Comparison of ENCODE assay signal across 8 cellular contexts in genomic region chr5:55533806-55534435, GRCh38. TPM values are rescaled to one million over a fixed set of nuclear protein-coding genes. Genes with fewer than 3 reads are reported as not detected.
DNase-seq lines count a peak whose midpoint lies in the region; TF ChIP-seq lines count a peak whose summit lies in the region.

No MANE protein-coding gene starts in this region.

- H3K9ac ChIP-seq in parathyroid adenoma = no peak overlapping the region

- no peaks in the 10 kb centered on the region for H3K9me3 Mint-ChIP-seq in activated T-cell treated with anti-CD3 and anti-CD28 coated beads, Interleukin-2, amount 50 U/mL, for 24 hours
- H3K9me3 Mint-ChIP-seq in activated T-helper 2 cell treated with anti-CD3 and anti-CD28 coated beads, Interferon-gamma antibody, Interleukin-2, Interleukin-4, amounts not matched to agents 10 μg/mL and 5 μg/mL and 100 μg/mL, durations not matched to agents 14 hours and 24 hours and 36 hours = no peaks in the 10 kb centered on the region
- peaks cover 12% of the 10 kb centered on the region for H3K9me3 Mint-ChIP-seq in glutamatergic neuron (ENCODE audit: unreplicated experiment)

- TF ChIP-seq CTCF in LNCaP clone FGC (IDR thresholded peaks at IDR 0.05; ENCODE audit: control insufficient read depth, extremely low read depth, insufficient read depth) = no peak
- TF ChIP-seq CTCF in glutamatergic neuron (IDR thresholded peaks at IDR 0.05; ENCODE audit: partially characterized antibody, unreplicated experiment) = no peak
- TF ChIP-seq CTCF in parathyroid adenoma (IDR thresholded peaks at IDR 0.05) = no peak

- peaks cover 9% of the 10 kb centered on the region for H3K36me3 Mint-ChIP-seq in activated T-cell treated with anti-CD3 and anti-CD28 coated beads, Interleukin-2, amount 50 U/mL, for 24 hours (ENCODE audit: low read depth)
- H3K36me3 Mint-ChIP-seq in activated T-helper 2 cell treated with anti-CD3 and anti-CD28 coated beads, Interferon-gamma antibody, Interleukin-2, Interleukin-4, amounts not matched to agents 10 μg/mL and 5 μg/mL and 100 μg/mL, durations not matched to agents 14 hours and 24 hours and 36 hours (ENCODE audit: low read depth) = peaks cover 32% of the 10 kb centered on the region
- H3K36me3 Mint-ChIP-seq in glutamatergic neuron (ENCODE audit: unreplicated experiment) = no peaks in the 10 kb centered on the region

- H3K27ac ChIP-seq in parathyroid adenoma = peak overlapping the region; percentile 90

- peak overlapping the region; percentile 97 for H2AFZ ChIP-seq in parathyroid adenoma

- H3K27me3 Mint-ChIP-seq in activated T-cell treated with anti-CD3 and anti-CD28 coated beads, Interleukin-2, amount 50 U/mL, for 24 hours = no peaks in the 10 kb centered on the region
- no peaks in the 10 kb centered on the region for H3K27me3 Mint-ChIP-seq in activated T-helper 2 cell treated with anti-CD3 and anti-CD28 coated beads, Interferon-gamma antibody, Interleukin-2, Interleukin-4, amounts not matched to agents 10 μg/mL and 5 μg/mL and 100 μg/mL, durations not matched to agents 14 hours and 24 hours and 36 hours (ENCODE audit: low read depth)
- H3K27me3 Mint-ChIP-seq in glutamatergic neuron (ENCODE audit: unreplicated experiment) = peaks cover 4% of the 10 kb centered on the region

- peak overlapping the region; percentile 60 for H3K27ac Mint-ChIP-seq in activated T-cell treated with anti-CD3 and anti-CD28 coated beads, Interleukin-2, amount 50 U/mL, for 24 hours
- peak overlapping the region; percentile 65 for H3K27ac Mint-ChIP-seq in activated T-helper 2 cell treated with anti-CD3 and anti-CD28 coated beads, Interferon-gamma antibody, Interleukin-2, Interleukin-4, amounts not matched to agents 10 μg/mL and 5 μg/mL and 100 μg/mL, durations not matched to agents 14 hours and 24 hours and 36 hours
- peak overlapping the region; percentile 36 for H3K27ac Mint-ChIP-seq in glutamatergic neuron (ENCODE audit: unreplicated experiment)

- DNase-seq in activated T-cell treated with anti-CD3 and anti-CD28 coated beads, Interleukin-2, amount 50 U/mL, for 24 hours = no peak
- DNase-seq in activated T-cell treated with anti-CD3 and anti-CD28 coated beads for 4 hours (no peak), HCEC 1CT (peak; percentile 49), LNCaP clone FGC (ENCODE audit: low read depth) (no peak), glutamatergic neuron (peak; percentile 69), erythroblast (lab: John Stamatoyannopoulos, UW) (no peak)
- no peak for DNase-seq in activated T-helper 2 cell treated with anti-CD3 and anti-CD28 coated beads, Interferon-gamma antibody, Interleukin-2, Interleukin-4, amounts not matched to agents 10 μg/mL and 5 μg/mL and 100 μg/mL, durations not matched to agents 14 hours and 24 hours and 36 hours (ENCODE audit: low spot score)

- H3K4me1 ChIP-seq in parathyroid adenoma = peaks cover 9% of the 10 kb centered on the region

- no peaks in the 10 kb centered on the region for H3K36me3 ChIP-seq in parathyroid adenoma (ENCODE audit: control insufficient read depth, insufficient read depth, low read length)

- H3K79me2 ChIP-seq in parathyroid adenoma = peaks cover 9% of the 10 kb centered on the region

- H3K4me1 Mint-ChIP-seq in activated T-cell treated with anti-CD3 and anti-CD28 coated beads, Interleukin-2, amount 50 U/mL, for 24 hours (ENCODE audit: low read depth) = peaks cover 41% of the 10 kb centered on the region
- H3K4me1 Mint-ChIP-seq in activated T-helper 2 cell treated with anti-CD3 and anti-CD28 coated beads, Interferon-gamma antibody, Interleukin-2, Interleukin-4, amounts not matched to agents 10 μg/mL and 5 μg/mL and 100 μg/mL, durations not matched to agents 14 hours and 24 hours and 36 hours (ENCODE audit: low read depth) = peaks cover 50% of the 10 kb centered on the region
- peaks cover 17% of the 10 kb centered on the region for H3K4me1 Mint-ChIP-seq in glutamatergic neuron (ENCODE audit: low read depth, unreplicated experiment)

- H3K4me2 ChIP-seq in parathyroid adenoma (ENCODE audit: low read length) = peak overlapping the region; percentile 85

- H3K27me3 ChIP-seq in parathyroid adenoma (ENCODE audit: control insufficient read depth, insufficient read depth, low read length) = no peaks in the 10 kb centered on the region

- H3K9me3 ChIP-seq in parathyroid adenoma (ENCODE audit: control insufficient read depth, low read length) = no peaks in the 10 kb centered on the region

- intact Hi-C loops in activated T-helper 2 cell treated with anti-CD3 and anti-CD28 coated beads, Interferon-gamma antibody, Interleukin-2, Interleukin-4, amounts not matched to agents 10 μg/mL and 5 μg/mL and 100 μg/mL, durations not matched to agents 14 hours and 24 hours and 36 hours (cut with micrococcal nuclease) = loop anchor here (2.0 to 5.0 kb wide), 5 partner anchors 49 to 158 kb away; no protein-coding TSS in a partner anchor

- no peak for TF ChIP-seq POLR2A in erythroblast (IDR thresholded peaks at IDR 0.05; ENCODE audit: low read length)

- peak overlapping the region; percentile 86 for H3K4me3 Mint-ChIP-seq in activated T-cell treated with anti-CD3 and anti-CD28 coated beads, Interleukin-2, amount 50 U/mL, for 24 hours
- H3K4me3 Mint-ChIP-seq in activated T-helper 2 cell treated with anti-CD3 and anti-CD28 coated beads, Interferon-gamma antibody, Interleukin-2, Interleukin-4, amounts not matched to agents 10 μg/mL and 5 μg/mL and 100 μg/mL, durations not matched to agents 14 hours and 24 hours and 36 hours (ENCODE audit: low read depth) = peak overlapping the region; percentile 94
- peak overlapping the region; percentile 87 for H3K4me3 Mint-ChIP-seq in glutamatergic neuron (ENCODE audit: unreplicated experiment)

- H3K4me3 ChIP-seq in LNCaP clone FGC (ENCODE audit: low read depth, low read length) = peak overlapping the region; percentile 63
- peak overlapping the region; percentile 92 for H3K4me3 ChIP-seq in parathyroid adenoma (ENCODE audit: low read depth, low read length)

RNA-seq across cellular contexts. Expression of gene PLPP1, which starts 0.8 kb away (rescaled TPM):
- 49.6 and 52.1 TPM in 2 replicates for total RNA-seq in activated T-helper 2 cell treated with anti-CD3 and anti-CD28 coated beads, Interferon-gamma antibody, Interleukin-2, Interleukin-4, amounts not matched to agents 10 μg/mL and 5 μg/mL and 100 μg/mL, durations not matched to agents 14 hours and 24 hours and 36 hours
- total RNA-seq in glutamatergic neuron (ENCODE audit: unreplicated experiment) = 17.4 TPM

Comparison
In these comparisons a context has a peak if more than half of its experiments do, and no peak if none do; other contexts are left out.
1. DNase-seq: peak in HCEC 1CT (single experiment) and glutamatergic neuron (single experiment); none in activated T-cell treated with anti-CD3 and anti-CD28 coated beads, Interleukin-2, amount 50 U/mL, for 24 hours (single experiment), activated T-cell treated with anti-CD3 and anti-CD28 coated beads for 4 hours (single experiment), LNCaP clone FGC (single experiment), activated T-helper 2 cell treated with anti-CD3 and anti-CD28 coated beads, Interferon-gamma antibody, Interleukin-2, Interleukin-4, amounts not matched to agents 10 μg/mL and 5 μg/mL and 100 μg/mL, durations not matched to agents 14 hours and 24 hours and 36 hours (single experiment) and erythroblast (0 of 2).
2. Peak in every context shown above with its lines, with median percentiles within 50 percentile points of each other: H3K27ac Mint-ChIP-seq and H3K4me3 Mint-ChIP-seq.